Comparison of ENCODE assay signal across 1 cellular context in the genomic region with DNA sequence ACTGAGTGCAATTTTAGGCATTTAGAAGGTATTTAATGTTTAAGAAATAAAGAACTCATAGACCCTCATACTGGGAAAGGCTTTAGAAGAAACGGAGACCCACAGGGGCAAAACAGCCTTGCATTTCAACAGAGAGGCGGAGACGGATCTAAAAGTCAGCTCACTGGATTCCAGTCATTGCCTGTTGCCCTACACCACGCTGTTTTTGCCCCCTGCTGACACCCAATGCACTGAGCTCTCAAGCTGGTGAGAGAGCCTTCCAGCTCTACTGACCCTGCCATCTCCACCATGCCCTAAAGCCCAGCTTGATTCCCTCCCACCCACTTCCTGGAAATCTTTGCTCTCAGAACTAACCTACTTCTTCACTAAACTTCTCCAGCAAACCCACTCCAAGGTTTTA.
TF ChIP-seq lines count a peak whose summit lies in the region.

No MANE protein-coding gene starts in this region.

TF ChIP-seq in HCT116, 20 proteins besides CTCF, POLR2A, EP300 and RAD21:
- TF ChIP-seq CEBPB (IDR thresholded peaks at IDR 0.05; ENCODE audit: low read depth) (no peak), ATF3 (IDR thresholded peaks at IDR 0.05) (no peak), ELF1 (IDR thresholded peaks at IDR 0.05; ENCODE audit: borderline replicate concordance, low read depth) (no peak), EGR1 (IDR thresholded peaks at IDR 0.05; ENCODE audit: low read depth) (no peak), EZH2phosphoT487 (IDR thresholded peaks at IDR 0.05; ENCODE audit: borderline replicate concordance) (no peak), SP1 (IDR thresholded peaks at IDR 0.05; ENCODE audit: low read depth) (no peak), FOSL1 (IDR thresholded peaks at IDR 0.05; ENCODE audit: low read depth) (no peak), ZNF274 (IDR thresholded peaks at IDR 0.05; ENCODE audit: low read depth, low read length) (no peak), SRF (IDR thresholded peaks at IDR 0.05; ENCODE audit: low read depth) (no peak)
- TF ChIP-seq, protein P1, sequence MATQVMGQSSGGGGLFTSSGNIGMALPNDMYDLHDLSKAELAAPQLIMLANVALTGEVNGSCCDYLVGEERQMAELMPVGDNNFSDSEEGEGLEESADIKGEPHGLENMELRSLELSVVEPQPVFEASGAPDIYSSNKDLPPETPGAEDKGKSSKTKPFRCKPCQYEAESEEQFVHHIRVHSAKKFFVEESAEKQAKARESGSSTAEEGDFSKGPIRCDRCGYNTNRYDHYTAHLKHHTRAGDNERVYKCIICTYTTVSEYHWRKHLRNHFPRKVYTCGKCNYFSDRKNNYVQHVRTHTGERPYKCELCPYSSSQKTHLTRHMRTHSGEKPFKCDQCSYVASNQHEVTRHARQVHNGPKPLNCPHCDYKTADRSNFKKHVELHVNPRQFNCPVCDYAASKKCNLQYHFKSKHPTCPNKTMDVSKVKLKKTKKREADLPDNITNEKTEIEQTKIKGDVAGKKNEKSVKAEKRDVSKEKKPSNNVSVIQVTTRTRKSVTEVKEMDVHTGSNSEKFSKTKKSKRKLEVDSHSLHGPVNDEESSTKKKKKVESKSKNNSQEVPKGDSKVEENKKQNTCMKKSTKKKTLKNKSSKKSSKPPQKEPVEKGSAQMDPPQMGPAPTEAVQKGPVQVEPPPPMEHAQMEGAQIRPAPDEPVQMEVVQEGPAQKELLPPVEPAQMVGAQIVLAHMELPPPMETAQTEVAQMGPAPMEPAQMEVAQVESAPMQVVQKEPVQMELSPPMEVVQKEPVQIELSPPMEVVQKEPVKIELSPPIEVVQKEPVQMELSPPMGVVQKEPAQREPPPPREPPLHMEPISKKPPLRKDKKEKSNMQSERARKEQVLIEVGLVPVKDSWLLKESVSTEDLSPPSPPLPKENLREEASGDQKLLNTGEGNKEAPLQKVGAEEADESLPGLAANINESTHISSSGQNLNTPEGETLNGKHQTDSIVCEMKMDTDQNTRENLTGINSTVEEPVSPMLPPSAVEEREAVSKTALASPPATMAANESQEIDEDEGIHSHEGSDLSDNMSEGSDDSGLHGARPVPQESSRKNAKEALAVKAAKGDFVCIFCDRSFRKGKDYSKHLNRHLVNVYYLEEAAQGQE (IDR thresholded peaks at IDR 0.05; ENCODE audit: low read depth) = no peak
- TF ChIP-seq, protein P2, sequence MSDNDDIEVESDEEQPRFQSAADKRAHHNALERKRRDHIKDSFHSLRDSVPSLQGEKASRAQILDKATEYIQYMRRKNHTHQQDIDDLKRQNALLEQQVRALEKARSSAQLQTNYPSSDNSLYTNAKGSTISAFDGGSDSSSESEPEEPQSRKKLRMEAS (IDR thresholded peaks at IDR 0.05) = no peak
TF ChIP-seq in HCT116: peak in this region for 0.
